Comparison of ENCODE assay signal across 9 cellular contexts in the genomic region with DNA sequence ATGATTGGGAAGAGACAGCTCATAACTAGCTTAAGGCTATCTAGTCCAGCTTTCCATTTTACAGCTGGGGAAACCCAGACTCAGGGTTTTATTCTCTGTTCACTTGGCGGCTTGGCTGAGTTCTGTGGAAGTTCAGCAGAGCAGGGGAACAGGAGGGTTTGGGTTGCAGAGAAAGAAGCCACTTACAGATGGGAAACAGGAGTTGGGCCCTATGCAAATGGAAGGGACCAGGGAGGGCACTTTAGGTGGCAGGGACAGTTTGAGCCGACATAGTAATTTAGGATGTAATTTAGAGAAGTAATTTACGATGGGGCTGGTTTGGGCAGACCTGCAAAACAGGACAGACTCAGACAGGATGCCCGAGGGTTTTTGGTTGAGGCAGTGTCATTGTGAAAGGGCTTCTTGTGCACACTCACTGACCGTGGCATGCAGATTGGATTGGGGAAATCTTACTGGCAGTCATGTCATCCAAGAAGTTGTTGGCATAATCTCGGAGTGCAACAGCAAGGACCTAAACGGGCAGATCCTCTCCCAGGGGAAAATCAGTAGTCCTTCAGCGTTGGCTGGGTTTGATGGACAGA. TPM values are rescaled to one million over a fixed set of nuclear protein-coding genes. Genes with fewer than 3 reads are reported as not detected.
DNase-seq lines count a peak whose midpoint lies in the region; ATAC-seq and TF ChIP-seq lines count a peak whose summit lies in the region.
"Had no signal": no experiment of that assay in that cellular context is flagged by ENCODE, and none has a peak within 500 bp of the region (broad histone marks: within the 10 kb centered on the region; RNA-seq: fewer than 3 reads in every experiment).

No MANE protein-coding gene starts in this region.

- no peaks in the 10 kb centered on the region for H3F3A ChIP-seq in PC-3 (ENCODE audit: low read length, unreplicated experiment)

- CTCF ChIA-PET in activated naive CD4-positive, alpha-beta T cell treated with anti-CD3 and anti-CD28 coated beads for 36 hours (lab: Charles Lee), result interaction anchor here (0.6 to 4.3 kb wide), 6 partner anchors 12 to 215 kb away, joined by 3 to 20 read pairs (median 12); no protein-coding TSS in a partner anchor
- CTCF ChIA-PET in PC-3 (lab: Charles Lee), result no interaction called here

- H3K9me3 Mint-ChIP-seq in activated naive CD4-positive, alpha-beta T cell treated with anti-CD3 and anti-CD28 coated beads for 36 hours, result no peaks in the 10 kb centered on the region

- H3K4me2 ChIP-seq in PC-3 (ENCODE audit: low read length), result no peak overlapping the region
- H3K4me2 ChIP-seq in osteoblast (ENCODE audit: insufficient read depth, low read length), result no peak overlapping the region

- ATAC-seq in PC-3 (no peak), esophagus mucosa (peak; percentile 79), HG03439 (IDR thresholded peaks at IDR 0.05; ENCODE audit: unreplicated experiment) (no peak)

- H2AFZ ChIP-seq in PC-3 (ENCODE audit: low read length), result no peak overlapping the region
- H2AFZ ChIP-seq in osteoblast (ENCODE audit: low read length), result no peak overlapping the region

- H3K4me3 ChIP-seq in PC-3 (ENCODE audit: low read length) (no peak overlapping the region), suprapubic skin (no peak overlapping the region), osteoblast (ENCODE audit: insufficient read depth, low read length) (no peak overlapping the region), brain microvascular endothelial cell (ENCODE audit: low read depth, low read length) (no peak overlapping the region)
- H3K4me3 ChIP-seq: coronary artery had no signal

- no peak overlapping the region for H3K4me3 Mint-ChIP-seq in activated naive CD4-positive, alpha-beta T cell treated with anti-CD3 and anti-CD28 coated beads for 36 hours

- H3K4me1 ChIP-seq in PC-3 (ENCODE audit: insufficient read depth, low read length) (peaks cover 22% of the 10 kb centered on the region), suprapubic skin (peaks cover 33% of the 10 kb centered on the region), osteoblast (ENCODE audit: insufficient read depth, low read length) (peaks cover 43% of the 10 kb centered on the region)

- H3K36me3 Mint-ChIP-seq in activated naive CD4-positive, alpha-beta T cell treated with anti-CD3 and anti-CD28 coated beads for 36 hours (ENCODE audit: low read depth), result peaks cover 33% of the 10 kb centered on the region

- peak; percentile 48 for DNase-seq in activated naive CD4-positive, alpha-beta T cell treated with anti-CD3 and anti-CD28 coated beads for 36 hours
- DNase-seq in activated naive CD4-positive, alpha-beta T cell treated with anti-CD3 and anti-CD28 coated beads, Interleukin-2, amount 50 U/mL, for 16 hours, result no peak
- DNase-seq in PC-3 (peak; percentile 45), suprapubic skin (ENCODE audit: low spot score in 2 of 2) (no peak), osteoblast (ENCODE audit: insufficient read length, low spot score, missing footprints) (no peak), brain microvascular endothelial cell (no peak)

- no peak for TF ChIP-seq POLR2A in suprapubic skin (IDR thresholded peaks at IDR 0.05)

- H3K27me3 ChIP-seq in PC-3 (ENCODE audit: low read length) (no peaks in the 10 kb centered on the region), suprapubic skin (no peaks in the 10 kb centered on the region), osteoblast (ENCODE audit: insufficient read depth, low read length) (no peaks in the 10 kb centered on the region), brain microvascular endothelial cell (replicated peaks) (no peaks in the 10 kb centered on the region)

- H3K9me2 ChIP-seq in PC-3 (replicated peaks; ENCODE audit: low read length), result no peaks in the 10 kb centered on the region

- H3K4me1 Mint-ChIP-seq in activated naive CD4-positive, alpha-beta T cell treated with anti-CD3 and anti-CD28 coated beads for 36 hours (ENCODE audit: low read depth), result peaks cover 87% of the 10 kb centered on the region

- TF ChIP-seq EP300 in suprapubic skin (IDR thresholded peaks at IDR 0.05), result no peak

- H3K36me3 ChIP-seq in PC-3 (ENCODE audit: low read depth, low read length) (no peaks in the 10 kb centered on the region), suprapubic skin (peaks cover 39% of the 10 kb centered on the region), osteoblast (ENCODE audit: insufficient read depth, low read length) (no peaks in the 10 kb centered on the region), brain microvascular endothelial cell (replicated peaks) (no peaks in the 10 kb centered on the region)

- no peak overlapping the region for H3K27ac ChIP-seq in PC-3 (ENCODE audit: low read length)
- peak overlapping the region; percentile 53 for H3K27ac ChIP-seq in suprapubic skin
- H3K27ac ChIP-seq in osteoblast (ENCODE audit: low read depth, low read length), result no peak overlapping the region
- H3K27ac ChIP-seq in brain microvascular endothelial cell, result no peak overlapping the region

- POLR2A ChIA-PET in PC-3 (lab: Charles Lee; ENCODE audit: unreplicated experiment), result no interaction called here

- BruUV-seq in PC-3 (replicated peaks; lab: Mats Ljungman, UMichigan), result no TSS peak

- H3K9me3 ChIP-seq in PC-3 (ENCODE audit: low read length) (no peaks in the 10 kb centered on the region), suprapubic skin (no peaks in the 10 kb centered on the region), osteoblast (ENCODE audit: low read depth, low read length) (no peaks in the 10 kb centered on the region)

- H3K27me3 Mint-ChIP-seq in activated naive CD4-positive, alpha-beta T cell treated with anti-CD3 and anti-CD28 coated beads for 36 hours (ENCODE audit: low read depth), result no peaks in the 10 kb centered on the region

- intact Hi-C loops in activated naive CD4-positive, alpha-beta T cell treated with anti-CD3 and anti-CD28 coated beads for 36 hours (cut with micrococcal nuclease), result no loop called here
- intact Hi-C loops in PC-3 (cut with micrococcal nuclease), result no loop called here

- in situ Hi-C loops in brain microvascular endothelial cell (cut with HindIII; ENCODE audit: low pct_ligation_motif_present, low sequenced_read_pairs), result no loop called here

- H3K79me2 ChIP-seq in PC-3 (ENCODE audit: low read length) (no peaks in the 10 kb centered on the region), osteoblast (ENCODE audit: insufficient read depth, low read length) (no peaks in the 10 kb centered on the region)

- WGBS in suprapubic skin, result 35% methylated on average over 8 of the region's 8 CpGs

- no peaks in the 10 kb centered on the region for H4K20me1 ChIP-seq in PC-3 (ENCODE audit: low read length)
- peaks cover 17% of the 10 kb centered on the region for H4K20me1 ChIP-seq in osteoblast (ENCODE audit: insufficient read depth, low read length)

- H3K27ac Mint-ChIP-seq in activated naive CD4-positive, alpha-beta T cell treated with anti-CD3 and anti-CD28 coated beads for 36 hours, result peak overlapping the region; percentile 62

- H3K9ac ChIP-seq in PC-3 (ENCODE audit: low read length), result no peak overlapping the region

- TF ChIP-seq CTCF in PC-3 (conservative IDR thresholded peaks at IDR 0.05; ENCODE audit: low read depth, low read length), result no peak
- TF ChIP-seq CTCF in suprapubic skin (IDR thresholded peaks at IDR 0.05), result no peak
- no peak for TF ChIP-seq CTCF in osteoblast (IDR thresholded peaks at IDR 0.05; ENCODE audit: extremely low read depth, low read depth, low read length)
- TF ChIP-seq CTCF in brain microvascular endothelial cell (IDR thresholded peaks at IDR 0.05; ENCODE audit: low read depth, low read length, missing control alignments), result no peak

RNA-seq across cellular contexts. Expression of a gene that starts 47.3 kb away (rescaled TPM):
- total RNA-seq in activated naive CD4-positive, alpha-beta T cell treated with anti-CD3 and anti-CD28 coated beads for 36 hours, result 10 to 100 TPM; 37.4 to 38.8 TPM
- total RNA-seq in PC-3 (2014; rRNA removed) (not detected in 2 replicates), esophagus mucosa (0.76 TPM), suprapubic skin (1 to 10 TPM; 2.3 to 7.0 (median 4.4) TPM), osteoblast (0.29 and 0.36 TPM in 2 replicates)

Comparison
In these comparisons a context has a peak if more than half of its experiments do, and no peak if none do; other contexts are left out.
1. DNase-seq: peak in activated naive CD4-positive, alpha-beta T cell treated with anti-CD3 and anti-CD28 coated beads for 36 hours (single experiment) and PC-3 (single experiment); none in activated naive CD4-positive, alpha-beta T cell treated with anti-CD3 and anti-CD28 coated beads, Interleukin-2, amount 50 U/mL, for 16 hours (single experiment), suprapubic skin (0 of 2), osteoblast (single experiment) and brain microvascular endothelial cell (single experiment).
2. RNA of a gene that starts 47.3 kb away (total RNA-seq): 37.4 to 38.8 TPM in activated naive CD4-positive, alpha-beta T cell treated with anti-CD3 and anti-CD28 coated beads for 36 hours; 2.3 to 7.0 TPM in suprapubic skin, 0.76 TPM in esophagus mucosa (single experiment), 0.29 to 0.36 TPM in osteoblast and not detected in PC-3; every median in the first group is over 4 times any median in the second.